Comparison of ENCODE assay signal across 13 cellular contexts in genomic region chr4:4388836-4389575, GRCh38. TPM values are rescaled to one million over a fixed set of nuclear protein-coding genes. Genes with fewer than 3 reads are reported as not detected.
"Had no signal": no experiment of that assay in that cellular context is flagged by ENCODE, and none has a peak within 500 bp of the region (broad histone marks: within the 10 kb centered on the region; RNA-seq: fewer than 3 reads in every experiment).

No MANE protein-coding gene starts in this region.

- DNase-seq: activated CD4-positive, alpha-beta T cell treated with anti-CD3 and anti-CD28 coated beads for 48 hours; activated naive CD4-positive, alpha-beta T cell treated with anti-CD3 and anti-CD28 coated beads for 36 hours; endodermal cell; islet precursor cell; left ventricle myocardium inferior; right cardiac atrium; stimulated activated naive CD4-positive, alpha-beta T cell; upper lobe of left lung had no signal

- H3K27ac Mint-ChIP-seq: activated naive CD4-positive, alpha-beta T cell treated with anti-CD3 and anti-CD28 coated beads for 36 hours; activated T-helper 1 cell treated with anti-CD3 and anti-CD28 coated beads, Interleukin-12 subunit alpha, Interleukin-12 subunit beta, Interleukin-2, Interleukin-4 antibody, amounts not matched to agents 30 ng/mL and 10 ng/mL and 1 ng/mL, durations not matched to agents 14 hours and 24 hours and 36 hours; endodermal cell; T-helper 1 cell treated with Interleukin-12 subunit alpha and Interleukin-12 subunit beta and Interleukin-4 antibody, amounts not matched to agents 30 μg/mL and 1 μg/mL, for 36 hours; WTC11 had no signal

- H3K27ac ChIP-seq: left ventricle myocardium inferior, upper lobe of left lung had no signal

- ATAC-seq: right cardiac atrium, SK-N-SH treated with all-trans-retinoic acid at 6 μM for 48 hours had no signal

- H3K9me3 Mint-ChIP-seq: activated naive CD4-positive, alpha-beta T cell treated with anti-CD3 and anti-CD28 coated beads for 36 hours; activated T-helper 1 cell treated with anti-CD3 and anti-CD28 coated beads, Interleukin-12 subunit alpha, Interleukin-12 subunit beta, Interleukin-2, Interleukin-4 antibody, amounts not matched to agents 30 ng/mL and 10 ng/mL and 1 ng/mL, durations not matched to agents 14 hours and 24 hours and 36 hours; endodermal cell; T-helper 1 cell treated with Interleukin-12 subunit alpha and Interleukin-12 subunit beta and Interleukin-4 antibody, amounts not matched to agents 30 μg/mL and 1 μg/mL, for 36 hours; WTC11 had no signal

- H3K9me3 ChIP-seq: left ventricle myocardium inferior, upper lobe of left lung had no signal

- H3K36me3 ChIP-seq: left ventricle myocardium inferior, upper lobe of left lung had no signal

RNA-seq across cellular contexts. Expression of gene NSG1, which starts 2.1 kb away (rescaled TPM):
- total RNA-seq: dermis blood vessel endothelial cell had no signal
